39 cellular contexts compared by ENCODE assay signal in the genomic region with DNA sequence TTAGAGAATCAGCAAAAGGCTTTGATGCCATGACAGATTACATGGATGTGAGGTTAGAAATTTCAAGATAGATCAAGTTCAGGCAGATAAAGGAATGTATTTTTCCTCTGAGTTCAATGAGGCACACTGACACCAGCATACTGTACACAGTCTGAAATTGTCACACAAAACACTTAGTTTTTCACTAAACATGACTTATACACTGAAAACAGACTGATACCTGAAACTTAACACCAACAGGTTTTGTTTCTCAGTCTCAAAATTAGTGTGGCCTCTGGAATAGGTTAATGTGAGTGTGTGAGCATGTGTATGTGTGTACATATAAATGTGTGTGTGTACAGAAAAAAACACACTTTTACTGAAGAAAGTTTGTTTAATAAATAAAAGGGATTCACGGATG.
"Had no signal": no experiment of that assay in that cellular context is flagged by ENCODE, and none has a peak within 500 bp of the region (broad histone marks: within the 10 kb centered on the region; RNA-seq: fewer than 3 reads in every experiment).

No MANE protein-coding gene starts in this region.

- H3K36me3 Mint-ChIP-seq: activated naive CD4-positive, alpha-beta T cell treated with anti-CD3 and anti-CD28 coated beads, Interleukin-2, amount 10 ng/mL, durations not matched to agents 7 days and 5 days; activated naive CD4-positive, alpha-beta T cell treated with anti-CD3 and anti-CD28 coated beads, Interleukin-2, amount 50 U/mL, for 24 hours; activated naive CD4-positive, alpha-beta T cell treated with anti-CD3 and anti-CD28 coated beads, Interleukin-2, amount 50 U/mL, for 72 hours; activated naive CD8-positive, alpha-beta T cell; activated naive CD8-positive, alpha-beta T cell treated with anti-CD3 and anti-CD28 coated beads for 36 hours; activated naive CD8-positive, alpha-beta T cell treated with anti-CD3 and anti-CD28 coated beads, Interleukin-2, amount 10 ng/mL, durations not matched to agents 7 days and 5 days; brain had no signal

- H3K27ac Mint-ChIP-seq: activated naive CD4-positive, alpha-beta T cell treated with anti-CD3 and anti-CD28 coated beads for 36 hours; activated naive CD4-positive, alpha-beta T cell treated with anti-CD3 and anti-CD28 coated beads, Interleukin-2, amount 10 ng/mL, durations not matched to agents 7 days and 5 days; activated naive CD4-positive, alpha-beta T cell treated with anti-CD3 and anti-CD28 coated beads, Interleukin-2, amount 50 U/mL, for 24 hours; activated naive CD4-positive, alpha-beta T cell treated with anti-CD3 and anti-CD28 coated beads, Interleukin-2, amount 50 U/mL, for 72 hours; activated naive CD8-positive, alpha-beta T cell; activated naive CD8-positive, alpha-beta T cell treated with anti-CD3 and anti-CD28 coated beads for 36 hours; activated naive CD8-positive, alpha-beta T cell treated with anti-CD3 and anti-CD28 coated beads, Interleukin-2, amount 10 ng/mL, durations not matched to agents 7 days and 5 days; activated naive CD8-positive, alpha-beta T cell treated with anti-CD3 and anti-CD28 coated beads, Interleukin-2, amount 50 U/mL, for 24 hours; activated T-cell treated with anti-CD3 and anti-CD28 coated beads, Interleukin-2, amount 50 U/mL, for 24 hours; activated T-cell treated with anti-CD3 and anti-CD28 coated beads, Interleukin-2, amount 50 U/mL, for 72 hours; activated T-helper 1 cell treated with anti-CD3 and anti-CD28 coated beads, Interleukin-12 subunit alpha, Interleukin-12 subunit beta, Interleukin-2, Interleukin-4 antibody, amounts not matched to agents 30 ng/mL and 10 ng/mL and 1 ng/mL, durations not matched to agents 14 hours and 24 hours and 36 hours; activated T-helper 17 cell treated with anti-CD3 and anti-CD28 coated beads, Interleukin-2, amount 50 U/mL, for 72 hours; activated T-helper 2 cell treated with anti-CD3 and anti-CD28 coated beads, Interferon-gamma antibody, Interleukin-2, Interleukin-4, amounts not matched to agents 10 μg/mL and 5 μg/mL and 100 μg/mL, durations not matched to agents 14 hours and 24 hours and 36 hours; brain had no signal

- H3K9me3 ChIP-seq: adrenal gland, ascending aorta, body of pancreas, breast epithelium had no signal

- DNase-seq: activated effector memory CD4-positive, alpha-beta T cell treated with anti-CD3 and anti-CD28 coated beads, Interleukin-2, amount 50 U/mL, for 16 hours; activated effector memory CD4-positive, alpha-beta T cell treated with Interleukin-2 at 50 U/mL for 16 hours; activated gamma-delta T cell; activated gamma-delta T cell treated with Interleukin-2 at 50 U/mL for 16 hours; activated naive CD4-positive, alpha-beta T cell; activated naive CD4-positive, alpha-beta T cell treated with anti-CD3 and anti-CD28 coated beads for 36 hours; activated naive CD4-positive, alpha-beta T cell treated with anti-CD3 and anti-CD28 coated beads, Interleukin-2, amount 10 ng/mL, durations not matched to agents 7 days and 5 days; activated naive CD4-positive, alpha-beta T cell treated with anti-CD3 and anti-CD28 coated beads, Interleukin-2, amount 50 U/mL, for 16 hours; activated naive CD4-positive, alpha-beta T cell treated with Interleukin-2 at 50 U/mL for 16 hours; activated naive CD8-positive, alpha-beta T cell treated with anti-CD3 and anti-CD28 coated beads for 36 hours; activated naive CD8-positive, alpha-beta T cell treated with anti-CD3 and anti-CD28 coated beads, Interleukin-2, amount 10 ng/mL, durations not matched to agents 7 days and 5 days; activated naive CD8-positive, alpha-beta T cell treated with anti-CD3 and anti-CD28 coated beads, Interleukin-2, amount 50 U/mL, for 24 hours; activated T-cell treated with anti-CD3 and anti-CD28 coated beads, Interleukin-2, amount 50 U/mL, for 1 hour; activated T-cell treated with anti-CD3 and anti-CD28 coated beads, Interleukin-2, amount 50 U/mL, for 24 hours; activated T-cell treated with anti-CD3 and anti-CD28 coated beads, Interleukin-2, amount 50 U/mL, for 4 hours; activated T-cell treated with anti-CD3 and anti-CD28 coated beads, Interleukin-2, amount 50 U/mL, for 48 hours; activated T-cell treated with anti-CD3 and anti-CD28 coated beads, Interleukin-2, amount 50 U/mL, for 72 hours; adrenal gland; amniotic stem cell; amygdala; anterior cingulate cortex; aorta; body of pancreas; brain microvascular endothelial cell; caudate nucleus; central memory CD4-positive, alpha-beta T cell; cerebellar nuclear complex had no signal

- H3K27me3 ChIP-seq: ascending aorta, body of pancreas, brain microvascular endothelial cell, breast epithelium, cardiac muscle cell had no signal

- H3K4me3 Mint-ChIP-seq: activated naive CD4-positive, alpha-beta T cell treated with anti-CD3 and anti-CD28 coated beads for 36 hours; activated naive CD4-positive, alpha-beta T cell treated with anti-CD3 and anti-CD28 coated beads, Interleukin-2, amount 10 ng/mL, durations not matched to agents 7 days and 5 days; activated naive CD4-positive, alpha-beta T cell treated with anti-CD3 and anti-CD28 coated beads, Interleukin-2, amount 50 U/mL, for 24 hours; activated naive CD8-positive, alpha-beta T cell; activated naive CD8-positive, alpha-beta T cell treated with anti-CD3 and anti-CD28 coated beads for 36 hours; activated naive CD8-positive, alpha-beta T cell treated with anti-CD3 and anti-CD28 coated beads, Interleukin-2, amount 10 ng/mL, durations not matched to agents 7 days and 5 days; activated naive CD8-positive, alpha-beta T cell treated with anti-CD3 and anti-CD28 coated beads, Interleukin-2, amount 50 U/mL, for 24 hours; activated T-cell treated with anti-CD3 and anti-CD28 coated beads, Interleukin-2, amount 50 U/mL, for 24 hours; activated T-cell treated with anti-CD3 and anti-CD28 coated beads, Interleukin-2, amount 50 U/mL, for 4 hours; activated T-cell treated with anti-CD3 and anti-CD28 coated beads, Interleukin-2, amount 50 U/mL, for 72 hours; activated T-helper 1 cell treated with anti-CD3 and anti-CD28 coated beads, Interleukin-12 subunit alpha, Interleukin-12 subunit beta, Interleukin-2, Interleukin-4 antibody, amounts not matched to agents 30 ng/mL and 10 ng/mL and 1 ng/mL, durations not matched to agents 14 hours and 24 hours and 36 hours; activated T-helper 17 cell treated with anti-CD3 and anti-CD28 coated beads, Interleukin-2, amount 50 U/mL, for 72 hours; brain; central memory CD8-positive, alpha-beta T cell had no signal

- H3K27me3 Mint-ChIP-seq: activated naive CD4-positive, alpha-beta T cell treated with anti-CD3 and anti-CD28 coated beads, Interleukin-2, amount 10 ng/mL, durations not matched to agents 7 days and 5 days; activated naive CD4-positive, alpha-beta T cell treated with anti-CD3 and anti-CD28 coated beads, Interleukin-2, amount 50 U/mL, for 24 hours; activated naive CD8-positive, alpha-beta T cell; activated naive CD8-positive, alpha-beta T cell treated with anti-CD3 and anti-CD28 coated beads for 36 hours; activated naive CD8-positive, alpha-beta T cell treated with anti-CD3 and anti-CD28 coated beads, Interleukin-2, amount 10 ng/mL, durations not matched to agents 7 days and 5 days; activated naive CD8-positive, alpha-beta T cell treated with anti-CD3 and anti-CD28 coated beads, Interleukin-2, amount 50 U/mL, for 24 hours; activated T-helper 17 cell treated with anti-CD3 and anti-CD28 coated beads, Interleukin-2, amount 50 U/mL, for 72 hours; brain; central memory CD8-positive, alpha-beta T cell had no signal

- ATAC-seq: activated naive CD8-positive, alpha-beta T cell treated with anti-CD3 and anti-CD28 coated beads, Interleukin-2, amount 50 U/mL, for 24 hours; activated T-cell treated with anti-CD3 and anti-CD28 coated beads, Interleukin-2, amount 50 U/mL, for 4 hours; activated T-cell treated with anti-CD3 and anti-CD28 coated beads, Interleukin-2, amount 50 U/mL, for 72 hours; activated T-helper 17 cell treated with anti-CD3 and anti-CD28 coated beads, Interleukin-2, amount 50 U/mL, for 72 hours; body of pancreas had no signal

- FAIRE-seq: bronchial epithelial cell had no signal

- H3K36me3 ChIP-seq: adrenal gland, ascending aorta, brain microvascular endothelial cell, breast epithelium, cardiac muscle cell had no signal

- H3K4me1 ChIP-seq: adrenal gland, ascending aorta, body of pancreas, breast epithelium had no signal

- H3K4me3 ChIP-seq: adrenal gland, ascending aorta, body of pancreas, breast epithelium, cardiac muscle cell had no signal

- H3K27ac ChIP-seq: adrenal gland, ascending aorta, body of pancreas, brain microvascular endothelial cell, breast epithelium, cardiac muscle cell had no signal

- H3K4me1 Mint-ChIP-seq: activated naive CD4-positive, alpha-beta T cell treated with anti-CD3 and anti-CD28 coated beads, Interleukin-2, amount 10 ng/mL, durations not matched to agents 7 days and 5 days; activated naive CD4-positive, alpha-beta T cell treated with anti-CD3 and anti-CD28 coated beads, Interleukin-2, amount 50 U/mL, for 24 hours; activated naive CD8-positive, alpha-beta T cell treated with anti-CD3 and anti-CD28 coated beads for 36 hours; activated naive CD8-positive, alpha-beta T cell treated with anti-CD3 and anti-CD28 coated beads, Interleukin-2, amount 10 ng/mL, durations not matched to agents 7 days and 5 days; activated naive CD8-positive, alpha-beta T cell treated with anti-CD3 and anti-CD28 coated beads, Interleukin-2, amount 50 U/mL, for 24 hours; activated T-helper 17 cell treated with anti-CD3 and anti-CD28 coated beads, Interleukin-2, amount 50 U/mL, for 72 hours; brain; central memory CD8-positive, alpha-beta T cell had no signal

- H3K9me3 Mint-ChIP-seq: activated naive CD8-positive, alpha-beta T cell treated with anti-CD3 and anti-CD28 coated beads for 36 hours; activated naive CD8-positive, alpha-beta T cell treated with anti-CD3 and anti-CD28 coated beads, Interleukin-2, amount 10 ng/mL, durations not matched to agents 7 days and 5 days had no signal
